17 cellular contexts compared by ENCODE assay signal in the genomic region with DNA sequence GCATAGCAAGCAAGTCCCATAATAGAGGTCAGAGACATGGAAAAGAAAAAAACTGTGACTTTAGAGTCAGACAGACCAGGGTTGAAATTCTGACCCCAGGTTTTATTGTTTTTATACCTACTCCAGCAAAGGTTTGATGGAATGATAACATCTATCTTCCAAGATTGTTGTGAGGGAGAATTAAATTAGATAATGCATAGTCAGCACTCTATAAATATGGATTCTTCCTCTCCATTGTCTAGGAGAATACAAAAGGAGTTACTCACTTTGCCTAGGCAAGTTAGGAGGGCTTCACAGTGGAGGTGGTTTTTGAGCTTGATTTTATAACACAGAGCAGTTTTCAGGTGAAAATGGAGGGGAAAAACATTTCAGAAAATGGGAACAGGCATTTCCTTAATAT. TPM values are rescaled to one million over a fixed set of nuclear protein-coding genes. Genes with fewer than 3 reads are reported as not detected.
"Had no signal": no experiment of that assay in that cellular context is flagged by ENCODE, and none has a peak within 500 bp of the region (broad histone marks: within the 10 kb centered on the region; RNA-seq: fewer than 3 reads in every experiment).

No MANE protein-coding gene starts in this region.

- ATAC-seq: effector memory CD8-positive, alpha-beta T cell; gastrocnemius medialis; heart right ventricle; natural killer cell treated with Interleukin-12 subunit alpha and Interleukin-12 subunit beta and Interleukin-15 and Interleukin-18, amount 100 ng/mL, for 72 hours; psoas muscle; stimulated activated naive CD8-positive, alpha-beta T cell treated with anti-CD3 and anti-CD28 coated beads, Interleukin-15, Interleukin-2, amounts not matched to agents 100 U/mL and 50 U/mL, for 24 hours had no signal

- DNase-seq: effector memory CD8-positive, alpha-beta T cell; gastrocnemius medialis; heart right ventricle; hypothalamus; kidney glomerular epithelial cell; psoas muscle; retina; sigmoid colon; stimulated activated CD4-positive, alpha-beta T cell treated with anti-CD3 and anti-CD28 coated beads, Interleukin-2, amount 100 ng/mL, for 24 hours; stimulated activated naive CD8-positive, alpha-beta T cell treated with anti-CD3 and anti-CD28 coated beads, Interleukin-15, Interleukin-2, amounts not matched to agents 100 U/mL and 50 U/mL, for 24 hours; thyroid gland had no signal

- H3K9me3 Mint-ChIP-seq: effector memory CD8-positive, alpha-beta T cell; natural killer cell treated with Interleukin-12 subunit alpha and Interleukin-12 subunit beta and Interleukin-15 and Interleukin-18, amount 100 ng/mL, for 72 hours; type B pancreatic cell had no signal

- H3K27me3 ChIP-seq: esophagus muscularis mucosa, gastrocnemius medialis, heart right ventricle, sigmoid colon, suprapubic skin, thyroid gland had no signal

- H3K4me1 ChIP-seq: gastrocnemius medialis, psoas muscle had no signal

- H3K27ac Mint-ChIP-seq: effector memory CD8-positive, alpha-beta T cell; natural killer cell treated with Interleukin-12 subunit alpha and Interleukin-12 subunit beta and Interleukin-15 and Interleukin-18, amount 100 ng/mL, for 72 hours; type B pancreatic cell had no signal

- H3K36me3 ChIP-seq: esophagus muscularis mucosa, gastrocnemius medialis, heart right ventricle, sigmoid colon, suprapubic skin, thyroid gland had no signal

- H3K4me3 ChIP-seq: esophagus muscularis mucosa, gastrocnemius medialis, heart right ventricle, psoas muscle, sigmoid colon, skin epidermis, suprapubic skin, thyroid gland had no signal

- H3K27me3 Mint-ChIP-seq: type B pancreatic cell had no signal

- H3K9me3 ChIP-seq: esophagus muscularis mucosa, gastrocnemius medialis, heart right ventricle, psoas muscle, sigmoid colon, suprapubic skin, thyroid gland had no signal

- H3K4me3 Mint-ChIP-seq: effector memory CD8-positive, alpha-beta T cell; natural killer cell treated with Interleukin-12 subunit alpha and Interleukin-12 subunit beta and Interleukin-15 and Interleukin-18, amount 100 ng/mL, for 72 hours; type B pancreatic cell had no signal

- H3K36me3 Mint-ChIP-seq: natural killer cell treated with Interleukin-12 subunit alpha and Interleukin-12 subunit beta and Interleukin-15 and Interleukin-18, amount 100 ng/mL, for 72 hours had no signal

- H3K27ac ChIP-seq: epithelial cell of prostate, esophagus muscularis mucosa, gastrocnemius medialis, heart right ventricle, psoas muscle, sigmoid colon, suprapubic skin, thyroid gland had no signal

RNA-seq across cellular contexts. Expression of a gene that starts 46.9 kb away (rescaled TPM):
- total RNA-seq: natural killer cell treated with Interleukin-12 subunit alpha and Interleukin-12 subunit beta and Interleukin-15 and Interleukin-18, amount 100 ng/mL, for 72 hours had no signal
